ENCODE assay signal across 12 cellular contexts in genomic region chrX:129738466-129739308, GRCh38. TPM values are rescaled to one million over a fixed set of nuclear protein-coding genes. Genes with fewer than 3 reads are reported as not detected.
DNase-seq lines count a peak whose midpoint lies in the region; ATAC-seq, FAIRE-seq and TF ChIP-seq lines count a peak whose summit lies in the region.
"Had no signal": no experiment of that assay in that cellular context is flagged by ENCODE, and none has a peak within 500 bp of the region (broad histone marks: within the 10 kb centered on the region; RNA-seq: fewer than 3 reads in every experiment).

Gene XPNPEP2, plus strand, starts transcription at chrX:129738979. Its CDS starts 235 bp downstream, at chrX:129739214.

- H3K4me3 Mint-ChIP-seq in activated T-cell treated with anti-CD3 and anti-CD28 coated beads, Interleukin-2, amount 50 U/mL, for 24 hours = no peak within 1 kb of the TSS

- H3K14ac ChIP-seq in H1 (ENCODE audit: insufficient read length) (no peak within 1 kb of the TSS), mesenchymal stem cell (ENCODE audit: low read length in 2 of 2) (peak within 1 kb of the TSS in 1 of 2 experiments; percentile 60)

- H3K27me3 Mint-ChIP-seq in activated T-cell treated with anti-CD3 and anti-CD28 coated beads, Interleukin-2, amount 50 U/mL, for 24 hours = peaks cover 13% of the 10 kb centered on the region

- H3K36me3 Mint-ChIP-seq in activated T-cell treated with anti-CD3 and anti-CD28 coated beads, Interleukin-2, amount 50 U/mL, for 24 hours (ENCODE audit: low read depth) = no peaks in the 10 kb centered on the region

- H3K4me1 ChIP-seq in H1 (replicated peaks in 1 of 4; ENCODE audit: control insufficient read depth in 3 of 4, insufficient read depth in 4 of 4, low read length in 3 of 4) (peaks cover 0 to 10% (median 4%) of the 10 kb centered on the region in 4 experiments; a peak in 4 of 7 replicates), mesenchymal stem cell (ENCODE audit: control insufficient read depth, insufficient read depth, low read depth, low read length) (no peaks in the 10 kb centered on the region), uterus (no peaks in the 10 kb centered on the region)
- H3K4me1 ChIP-seq: ascending aorta, pancreas had no signal

- H3K56ac ChIP-seq in H1 (replicated peaks; ENCODE audit: insufficient read length, low read depth, low read length) = no peak within 1 kb of the TSS

- no peaks in the 10 kb centered on the region for H3K9me3 Mint-ChIP-seq in activated T-cell treated with anti-CD3 and anti-CD28 coated beads, Interleukin-2, amount 50 U/mL, for 24 hours

- H3K9ac ChIP-seq in H1 (replicated peaks in 1 of 4; ENCODE audit: extremely low read depth in 1 of 4, low read depth in 3 of 4, low read length in 3 of 4) (no peak within 1 kb of the TSS), mesenchymal stem cell (ENCODE audit: low read length) (peak within 1 kb of the TSS; percentile 77)

- H4K5ac ChIP-seq in H1 (ENCODE audit: insufficient read length, low read depth, low read length) = no peak within 1 kb of the TSS

- H2AFZ ChIP-seq in H1 (ENCODE audit: low read length) = peak within 1 kb of the TSS; percentile 62; the same call in 1 of the 2 replicates
- H2AFZ ChIP-seq in mesenchymal stem cell (ENCODE audit: low read depth, low read length) = peak within 1 kb of the TSS; percentile 86

- H3K4me1 Mint-ChIP-seq in activated T-cell treated with anti-CD3 and anti-CD28 coated beads, Interleukin-2, amount 50 U/mL, for 24 hours (ENCODE audit: low read depth) = peaks cover 35% of the 10 kb centered on the region

- no peaks in the 10 kb centered on the region for H4K20me1 ChIP-seq in H1 (replicated peaks in 1 of 2; ENCODE audit: control insufficient read depth in 1 of 2, insufficient read depth in 2 of 2, low read length in 2 of 2)

- H2BK5ac ChIP-seq in H1 (ENCODE audit: low read depth, low read length) = no peak within 1 kb of the TSS
- no peak within 1 kb of the TSS for H2BK5ac ChIP-seq in mesenchymal stem cell (ENCODE audit: low read depth, low read length, poor library complexity, severe bottlenecking)

- TF ChIP-seq RAD21 in H1 (IDR thresholded peaks at IDR 0.05 in 1 of 2, conservative IDR thresholded peaks at IDR 0.05 in 1 of 2; ENCODE audit: low read depth in 2 of 2, low read length in 2 of 2) = no peak

- H3K27ac ChIP-seq in H1 (ENCODE audit: low read depth, low read length) = no peak within 1 kb of the TSS
- no peak within 1 kb of the TSS for H3K27ac ChIP-seq in mesenchymal stem cell (ENCODE audit: low read length, poor library complexity, severe bottlenecking)
- peak within 1 kb of the TSS in 1 of 2 donors; percentile 55 for H3K27ac ChIP-seq in uterus
- H3K27ac ChIP-seq: ascending aorta, pancreas had no signal

- no peaks in the 10 kb centered on the region for H3K36me3 ChIP-seq in H1 (ENCODE audit: control insufficient read depth in 2 of 4, insufficient read depth in 4 of 4, low read length in 3 of 4)
- H3K36me3 ChIP-seq in mesenchymal stem cell (ENCODE audit: control insufficient read depth in 1 of 2, insufficient read depth in 2 of 2, low read depth in 1 of 2, low read length in 2 of 2) = no peaks in the 10 kb centered on the region
- no peaks in the 10 kb centered on the region for H3K36me3 ChIP-seq in uterus
- H3K36me3 ChIP-seq: ascending aorta, pancreas had no signal

- H3K9me3 ChIP-seq in H1 (ENCODE audit: insufficient read depth in 2 of 2, low read depth in 1 of 2, low read length in 1 of 2) (no peaks in the 10 kb centered on the region), mesenchymal stem cell (ENCODE audit: control insufficient read depth, low read length) (no peaks in the 10 kb centered on the region), uterus (no peaks in the 10 kb centered on the region)
- H3K9me3 ChIP-seq: ascending aorta, pancreas had no signal

- H2BK12ac ChIP-seq in H1 (ENCODE audit: low read depth, low read length) (peak within 1 kb of the TSS; percentile 60; the same call in 1 of the 2 replicates), mesenchymal stem cell (ENCODE audit: low read length in 2 of 2) (no peak within 1 kb of the TSS)

- ATAC-seq in omental fat pad (ENCODE audit: low FRiP score) = no peak
- ATAC-seq in GM21786 (IDR thresholded peaks at IDR 0.05; ENCODE audit: unreplicated experiment) = no peak

- H3K27ac Mint-ChIP-seq in activated T-cell treated with anti-CD3 and anti-CD28 coated beads, Interleukin-2, amount 50 U/mL, for 24 hours = peak within 1 kb of the TSS; percentile 28

- H2BK120ac ChIP-seq in H1 (replicated peaks; ENCODE audit: low read depth, low read length) = no peak within 1 kb of the TSS
- peak within 1 kb of the TSS; percentile 34 for H2BK120ac ChIP-seq in mesenchymal stem cell (ENCODE audit: low read depth, low read length)

- H4K8ac ChIP-seq in H1 (ENCODE audit: extremely low read depth, insufficient read depth, low read length) (no peak within 1 kb of the TSS; the same call in 1 of the 2 replicates), mesenchymal stem cell (ENCODE audit: low read length) (peak within 1 kb of the TSS; percentile 49)

- TF ChIP-seq CTCF in H1 (IDR thresholded peaks at IDR 0.05; ENCODE audit: control extremely low read depth in 1 of 3, insufficient read depth in 1 of 3, low read depth in 1 of 3, low read length in 3 of 3) (no peak), uterus (IDR thresholded peaks at IDR 0.05) (no peak), omental fat pad (IDR thresholded peaks at IDR 0.05) (no peak)

- no peak within 1 kb of the TSS for H3K23ac ChIP-seq in H1 (ENCODE audit: insufficient read length)
- H3K23ac ChIP-seq in mesenchymal stem cell (ENCODE audit: low read length in 2 of 2) = no peak within 1 kb of the TSS

- H3K79me2 ChIP-seq in H1 (ENCODE audit: control insufficient read depth in 1 of 2, insufficient read depth in 2 of 2, low read length in 2 of 2) = no peaks in the 10 kb centered on the region

- H2AK5ac ChIP-seq in H1 (ENCODE audit: low read depth, low read length) (no peak within 1 kb of the TSS), mesenchymal stem cell (ENCODE audit: low read length, severe bottlenecking) (no peak within 1 kb of the TSS)

- POLR2A ChIA-PET in H1 (lab: Charles Lee; ENCODE audit: partially characterized antibody) = no interaction called here

- TF ChIP-seq POLR2A in H1 (IDR thresholded peaks at IDR 0.05; ENCODE audit: control extremely low read depth in 1 of 2, low read depth in 2 of 2, low read length in 2 of 2) (no peak), uterus (IDR thresholded peaks at IDR 0.05) (no peak)

- H3K4ac ChIP-seq in H1 (replicated peaks; ENCODE audit: insufficient read length, low read depth, low read length) (no peak within 1 kb of the TSS), mesenchymal stem cell (ENCODE audit: low read depth in 1 of 2, low read length in 2 of 2) (peak within 1 kb of the TSS in 1 of 2 experiments; percentile 37)

- no peaks in the 10 kb centered on the region for H3K23me2 ChIP-seq in H1 (ENCODE audit: low read depth, low read length)

- H2BK15ac ChIP-seq in H1 (ENCODE audit: low read length) = no peak within 1 kb of the TSS
- no peak within 1 kb of the TSS for H2BK15ac ChIP-seq in mesenchymal stem cell (ENCODE audit: low read depth, poor library complexity, severe bottlenecking)

- H4K91ac ChIP-seq in H1 (replicated peaks; ENCODE audit: insufficient read length, low read length) (peak within 1 kb of the TSS; percentile 88), mesenchymal stem cell (ENCODE audit: low read length) (peak within 1 kb of the TSS; percentile 50)

- H3K4me3 ChIP-seq in H1 (ENCODE audit: extremely low read depth in 1 of 4, insufficient read depth in 2 of 4, low read depth in 3 of 4, low read length in 4 of 4) = no peak within 1 kb of the TSS
- peak within 1 kb of the TSS in 1 of 2 experiments; percentile 63 for H3K4me3 ChIP-seq in mesenchymal stem cell (ENCODE audit: insufficient read depth in 1 of 2, low read depth in 1 of 2, low read length in 2 of 2)
- H3K4me3 ChIP-seq in uterus = no peak within 1 kb of the TSS
- H3K4me3 ChIP-seq: ascending aorta, pancreas had no signal

- no peak for TF ChIP-seq EP300 in H1 (IDR thresholded peaks at IDR 0.05; ENCODE audit: borderline replicate concordance in 1 of 2, low read depth in 2 of 2, low read length in 2 of 2)

- CTCF ChIA-PET in H1 (lab: Charles Lee; ENCODE audit: partially characterized antibody) = interaction anchor here (0.6 to 1.9 kb wide), 7 partner anchors 10 to 694 kb away, joined by 3 to 8 read pairs (median 3); no protein-coding TSS in a partner anchor

- H2BK20ac ChIP-seq in H1 (ENCODE audit: low read length) = no peak within 1 kb of the TSS

- H3K27me3 ChIP-seq in H1 (replicated peaks in 1 of 4; ENCODE audit: control insufficient read depth in 3 of 4, extremely low read depth in 1 of 4, insufficient read depth in 3 of 4, low read length in 3 of 4) (no peaks in the 10 kb centered on the region; a peak in 1 of 7 replicates), mesenchymal stem cell (ENCODE audit: control insufficient read depth in 1 of 2, insufficient read depth in 1 of 2, low read length in 2 of 2) (peaks cover 0 to 16% of the 10 kb centered on the region in 2 experiments), uterus (no peaks in the 10 kb centered on the region)
- H3K27me3 ChIP-seq: ascending aorta, pancreas had no signal

- intact Hi-C loops in uterus (cut with DNase I; ENCODE audit: low total_unique reads) = no loop called here

- H3K4me2 ChIP-seq in H1 (ENCODE audit: insufficient read depth in 1 of 2, low read depth in 2 of 2, low read length in 2 of 2) (peak within 1 kb of the TSS in 1 of 2 experiments; percentile 34; a peak in 2 of 4 replicates), mesenchymal stem cell (ENCODE audit: low read length, poor library complexity, severe bottlenecking) (no peak within 1 kb of the TSS)

- WGBS in H1 (ENCODE audit: extremely low coverage in 1 of 2, insufficient coverage in 1 of 2, insufficient read length in 1 of 2, insufficient replicate concordance in 2 of 2, low coverage in 1 of 2, low lambda C conversion rate in 2 of 2, missing lambda C conversion rate in 1 of 2), 2 experiments = 51% methylated on average over 9 of the region's 13 CpGs; no CpG with 5 or more reads in 1 of the 2 experiments
- WGBS in mesenchymal stem cell = 18% methylated on average over 5 of the region's 13 CpGs

- DNase-seq in activated T-cell treated with anti-CD3 and anti-CD28 coated beads, Interleukin-2, amount 50 U/mL, for 24 hours = no peak
- no peak for DNase-seq in activated T-cell treated with anti-CD3 and anti-CD28 coated beads, Interleukin-2, amount 50 U/mL, for 48 hours
- no peak for DNase-seq in H1 (ENCODE audit: low read depth in 1 of 2, low spot score in 2 of 2)
- no peak for DNase-seq in mesenchymal stem cell
- peak; percentile 41 to 59 for DNase-seq in uterus
- no peak for DNase-seq in omental fat pad (ENCODE audit: low spot score)
- no peak for DNase-seq in activated T-cell treated with anti-CD3 and anti-CD28 coated beads, Interleukin-2, amount 50 U/mL, for 1 hour
- DNase-seq: C1 segment of cervical spinal cord, NCI-H446 treated with DMSO at 0.1 percent for 48 hours, pancreas had no signal

- FAIRE-seq in H1 (lab: Jason Lieb, UNC) = no peak
- FAIRE-seq: pancreas had no signal

- H3K79me1 ChIP-seq in H1 (ENCODE audit: low read depth, low read length) (no peaks in the 10 kb centered on the region), mesenchymal stem cell (replicated peaks; ENCODE audit: low read length, poor library complexity, severe bottlenecking) (no peaks in the 10 kb centered on the region)

- H3K18ac ChIP-seq in H1 (ENCODE audit: extremely low read depth, low read length) (peak within 1 kb of the TSS; percentile 32), mesenchymal stem cell (ENCODE audit: low read depth in 1 of 2, low read length in 2 of 2) (peak within 1 kb of the TSS; percentile 21 to 43)

RNA-seq across cellular contexts. Expression of gene XPNPEP2, which starts in this region (rescaled TPM):
- 0.25 TPM in 1 of 2 replicates, not detected in the other for total RNA-seq in H1 (2021; fragmentation: NEBNext Ultra II Directional; extraction: Animal tissue kit (Norgen Biotek cat#: 25700))
- 0.14 and 0.27 TPM in 2 replicates for polyA plus RNA-seq in H1 (2011; rRNA removed)
- polyA plus RNA-seq in H1 (2011; cell fraction: cytosol; rRNA removed) = 0.10 TPM
- polyA plus RNA-seq in H1 (2011; cell fraction: nucleus; rRNA removed) = 0.14 TPM
- polyA plus RNA-seq in H1 (2012, experiment 1 of 2) = 0.12 to 0.24 TPM (median 0.13 TPM) in 3 of 4 replicates, not detected in the other
- polyA plus RNA-seq in H1 (2012, experiment 2 of 2) = not detected
- 0.08 TPM for polyA plus RNA-seq in H1 (2013, experiment 1 of 2)
- polyA plus RNA-seq in H1 (2013, experiment 2 of 2) = 0.06 TPM
- polyA minus RNA-seq in H1 (2011; rRNA and poly(A)+ RNA removed) = 0.13 and 0.27 TPM in 2 replicates
- not detected for polyA minus RNA-seq in H1 (2011; cell fraction: cytosol; rRNA and poly(A)+ RNA removed)
- polyA minus RNA-seq in H1 (2011; cell fraction: nucleus; rRNA and poly(A)+ RNA removed) = not detected
- 0.59 TPM for polyA plus RNA-seq in mesenchymal stem cell (2013, experiment 1 of 2)
- polyA plus RNA-seq in mesenchymal stem cell (2013, experiment 2 of 2) = 0.37 TPM
- total RNA-seq in uterus = 1 to 10 TPM; 2.9 to 4.6 (median 3.9) TPM
- total RNA-seq in omental fat pad = 1 to 10 TPM; 2.4 to 7.8 (median 5.3) TPM

Comparison
In these comparisons a context has a peak if more than half of its experiments do, and no peak if none do; other contexts are left out.
1. DNase-seq: peak in uterus (2 of 2); none in activated T-cell treated with anti-CD3 and anti-CD28 coated beads, Interleukin-2, amount 50 U/mL, for 24 hours (single experiment), activated T-cell treated with anti-CD3 and anti-CD28 coated beads, Interleukin-2, amount 50 U/mL, for 48 hours (0 of 2), H1 (0 of 2), mesenchymal stem cell (single experiment), omental fat pad (single experiment) and activated T-cell treated with anti-CD3 and anti-CD28 coated beads, Interleukin-2, amount 50 U/mL, for 1 hour (single experiment).